Comparison of ENCODE assay signal across 8 cellular contexts in the genomic region with DNA sequence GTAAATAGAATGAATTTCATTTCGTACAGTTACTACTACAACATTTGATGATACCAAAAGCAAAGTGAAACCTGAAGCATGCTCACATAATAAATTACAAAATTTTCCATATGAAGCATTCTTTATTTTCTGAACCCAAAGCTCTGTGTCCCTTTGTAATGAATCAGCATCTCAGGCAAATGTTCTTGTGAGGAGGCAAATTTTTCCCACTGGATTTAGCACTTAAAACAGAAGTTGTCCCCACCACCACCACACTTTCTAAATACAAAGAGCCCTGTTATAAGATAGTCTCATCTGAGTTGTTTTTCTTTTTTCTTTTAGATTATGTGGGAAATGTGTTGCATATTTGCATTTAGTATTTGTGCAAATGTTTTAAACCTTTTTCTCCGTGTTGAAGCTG.
DNase-seq lines count a peak whose midpoint lies in the region; ATAC-seq, FAIRE-seq and TF ChIP-seq lines count a peak whose summit lies in the region.

No MANE protein-coding gene starts in this region.

- no peak for ATAC-seq in natural killer cell treated with Interleukin-12 subunit alpha and Interleukin-12 subunit beta and Interleukin-15 and Interleukin-18, amount 100 ng/mL, for 72 hours

- peak overlapping the region; percentile 77 for H3K4me3 Mint-ChIP-seq in natural killer cell treated with Interleukin-12 subunit alpha and Interleukin-12 subunit beta and Interleukin-15 and Interleukin-18, amount 100 ng/mL, for 72 hours

- peaks cover 0 to 7% of the 10 kb centered on the region in 2 donors for H3K27me3 Mint-ChIP-seq in natural killer cell treated with Interleukin-12 subunit alpha and Interleukin-12 subunit beta and Interleukin-15 and Interleukin-18, amount 100 ng/mL, for 72 hours

- H3K9ac ChIP-seq in duodenal mucosa (ENCODE audit: low read depth in 1 of 2, low read length in 2 of 2): peak overlapping the region; percentile 57 to 61

- peaks cover 0 to 4% of the 10 kb centered on the region in 2 donors for H3K4me1 ChIP-seq in duodenal mucosa (ENCODE audit: control insufficient read depth in 1 of 2, insufficient read depth in 2 of 2, low read length in 2 of 2)

- peaks cover 5% of the 10 kb centered on the region in 2 donors for H3K4me1 Mint-ChIP-seq in natural killer cell treated with Interleukin-12 subunit alpha and Interleukin-12 subunit beta and Interleukin-15 and Interleukin-18, amount 100 ng/mL, for 72 hours (ENCODE audit: low read depth in 2 of 2)

- no peak for FAIRE-seq in GM12891 (lab: Jason Lieb, UNC)

- H3K9me3 ChIP-seq in duodenal mucosa (ENCODE audit: control insufficient read depth in 1 of 2, low read length in 2 of 2): no peaks in the 10 kb centered on the region

- peak overlapping the region; percentile 74 for H3K27ac Mint-ChIP-seq in natural killer cell treated with Interleukin-12 subunit alpha and Interleukin-12 subunit beta and Interleukin-15 and Interleukin-18, amount 100 ng/mL, for 72 hours

- no peaks in the 10 kb centered on the region for H3K27me3 ChIP-seq in duodenal mucosa (ENCODE audit: control insufficient read depth in 1 of 2, insufficient read depth in 2 of 2, low read length in 2 of 2)

- H3K27ac ChIP-seq in duodenal mucosa (ENCODE audit: low read depth, low read length): no peak overlapping the region

- DNase-seq in NCI-H1694 treated with DMSO at 0.1 percent for 48 hours (lab: John Stamatoyannopoulos, UW): peak; percentile 16
- DNase-seq in NCI-H1694 (lab: John Stamatoyannopoulos, UW): no peak
- peak; percentile 8 for DNase-seq in NCI-H69 (lab: John Stamatoyannopoulos, UW)
- no peak for DNase-seq in natural killer cell treated with Interleukin-12 subunit alpha and Interleukin-12 subunit beta and Interleukin-15 and Interleukin-18, amount 100 ng/mL, for 72 hours (ENCODE audit: low spot score)
- no peak for DNase-seq in NOMO-1 treated with DMSO at 0.1 percent for 48 hours (lab: John Stamatoyannopoulos, UW; ENCODE audit: unreplicated experiment)
- DNase-seq in GM12891 (ENCODE audit: insufficient read length, low spot score): no peak
- no peak for DNase-seq in GM19238 (ENCODE audit: insufficient read length, low spot score)

- TF ChIP-seq POLR2A in GM12891 (IDR thresholded peaks at IDR 0.05; ENCODE audit: low read depth, low read length): no peak

- H3K36me3 Mint-ChIP-seq in natural killer cell treated with Interleukin-12 subunit alpha and Interleukin-12 subunit beta and Interleukin-15 and Interleukin-18, amount 100 ng/mL, for 72 hours: no peaks in the 10 kb centered on the region

- H3K36me3 ChIP-seq in duodenal mucosa (ENCODE audit: control insufficient read depth in 1 of 2, insufficient read depth in 2 of 2, low read length in 2 of 2): no peaks in the 10 kb centered on the region

- peak overlapping the region; percentile 67 to 72 for H3K4me3 ChIP-seq in duodenal mucosa (ENCODE audit: low read depth in 1 of 2, low read length in 2 of 2)

- no peaks in the 10 kb centered on the region for H3K9me3 Mint-ChIP-seq in natural killer cell treated with Interleukin-12 subunit alpha and Interleukin-12 subunit beta and Interleukin-15 and Interleukin-18, amount 100 ng/mL, for 72 hours

TF ChIP-seq in GM12891, 5 proteins besides CTCF, POLR2A, EP300 and RAD21:
- TF ChIP-seq POU2F2 (IDR thresholded peaks at IDR 0.05; ENCODE audit: low read depth, low read length): no peak
- TF ChIP-seq TAF1 (IDR thresholded peaks at IDR 0.05; ENCODE audit: low read depth, low read length): no peak
- no peak for TF ChIP-seq SPI1 (IDR thresholded peaks at IDR 0.05; ENCODE audit: low read depth, low read length)
- no peak for TF ChIP-seq POLR2AphosphoS5 (IDR thresholded peaks at IDR 0.05; ENCODE audit: low read depth, low read length)
- TF ChIP-seq PAX5 (IDR thresholded peaks at IDR 0.05; ENCODE audit: insufficient read depth, low read length, severe bottlenecking): no peak

Comparison
In these comparisons a context has a peak if more than half of its experiments do, and no peak if none do; other contexts are left out.
1. DNase-seq: peak in NCI-H1694 treated with DMSO at 0.1 percent for 48 hours (single experiment) and NCI-H69 (single experiment); none in NCI-H1694 (single experiment), natural killer cell treated with Interleukin-12 subunit alpha and Interleukin-12 subunit beta and Interleukin-15 and Interleukin-18, amount 100 ng/mL, for 72 hours (single experiment), NOMO-1 treated with DMSO at 0.1 percent for 48 hours (single experiment), GM12891 (single experiment) and GM19238 (single experiment).